Comparison of ENCODE assay signal across 25 cellular contexts in the genomic region with DNA sequence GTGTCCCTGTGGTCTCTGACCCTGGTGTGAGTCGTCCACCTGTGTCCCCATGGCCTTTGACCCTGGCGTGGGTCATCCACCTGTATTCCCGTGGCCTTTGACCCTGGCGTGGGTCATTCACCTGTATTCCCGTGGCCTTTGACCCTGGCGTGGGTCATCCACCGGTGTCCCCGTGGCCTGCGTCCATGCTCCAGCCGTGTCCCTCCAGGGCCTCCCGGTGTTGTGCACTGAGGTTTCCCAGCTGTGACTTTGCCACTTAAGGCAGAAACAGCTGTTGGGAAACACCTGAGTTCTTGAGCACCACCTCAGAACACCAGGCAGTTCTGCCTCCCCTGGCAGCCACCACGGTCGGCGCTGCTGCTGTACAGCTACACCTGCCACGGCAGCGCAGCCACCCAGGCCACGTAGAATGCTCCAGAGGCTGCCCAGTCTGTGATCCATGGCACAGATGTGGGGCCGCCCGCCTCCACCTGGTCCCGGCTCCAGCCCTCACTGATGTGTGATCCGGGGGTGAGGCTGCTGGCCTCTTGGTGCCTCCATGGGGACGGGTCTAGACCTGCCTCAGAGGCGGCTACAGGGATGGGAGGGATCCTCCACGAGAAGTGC.
A peak's percentile ranks its signal among the peaks of the same experiment; 100 is the strongest.
DNase-seq lines count a peak whose midpoint lies in the region; ATAC-seq and TF ChIP-seq lines count a peak whose summit lies in the region.
"Had no signal": no experiment of that assay in that cellular context is flagged by ENCODE, and none has a peak within 500 bp of the region (broad histone marks: within the 10 kb centered on the region; RNA-seq: fewer than 3 reads in every experiment).

No MANE protein-coding gene starts in this region.

- no peak overlapping the region for H3K4me3 ChIP-seq in spleen
- H3K4me3 ChIP-seq in MM.1S (ENCODE audit: low read length) = no peak overlapping the region
- H3K4me3 ChIP-seq: esophagus muscularis mucosa, gastrocnemius medialis had no signal

- H3K9me3 ChIP-seq in spleen = no peaks in the 10 kb centered on the region
- no peaks in the 10 kb centered on the region for H3K9me3 ChIP-seq in MM.1S (replicated peaks; ENCODE audit: insufficient read depth, low read length)
- H3K9me3 ChIP-seq: esophagus muscularis mucosa, gastrocnemius medialis had no signal

- TF ChIP-seq CTCF in foreskin keratinocyte (conservative IDR thresholded peaks at IDR 0.05) = no peak
- no peak for TF ChIP-seq CTCF in spleen (IDR thresholded peaks at IDR 0.05 in 8 of 11, conservative IDR thresholded peaks at IDR 0.05 in 3 of 11)
- TF ChIP-seq CTCF in MM.1S (IDR thresholded peaks at IDR 0.05; ENCODE audit: low read length) = no peak

- TF ChIP-seq POLR2A in spleen (IDR thresholded peaks at IDR 0.05) = no peak

- H3K4me1 ChIP-seq in foreskin keratinocyte = no peaks in the 10 kb centered on the region
- no peaks in the 10 kb centered on the region for H3K4me1 ChIP-seq in spleen
- H3K4me1 ChIP-seq in MM.1S (ENCODE audit: low read length) = no peaks in the 10 kb centered on the region
- H3K4me1 ChIP-seq: esophagus muscularis mucosa, gastrocnemius medialis had no signal

- POLR2A ChIA-PET in HEK293T (lab: Yijun Ruan, JAX) = no interaction called here

- WGBS in spleen, 5 donors = 79 to 92% (median 83%) methylated on average over 22 to 24 of the region's 24 CpGs

- H2AFZ ChIP-seq in MM.1S (ENCODE audit: low read length) = no peak overlapping the region

- peak; percentile 26 for ATAC-seq in foreskin keratinocyte
- ATAC-seq in HG03095 (IDR thresholded peaks at IDR 0.05; ENCODE audit: unreplicated experiment) = no peak
- ATAC-seq: activated CD8-positive, alpha-beta memory T cell treated with anti-CD3 and anti-CD28 coated beads, Interleukin-2, amount 10 ng/mL, durations not matched to agents 7 days and 5 days; activated T-helper 17 cell treated with anti-CD3 and anti-CD28 coated beads, Interleukin-2, amount 50 U/mL, for 72 hours; effector memory CD8-positive, alpha-beta T cell; gastrocnemius medialis had no signal

- CTCF ChIA-PET in HEK293T (lab: Yijun Ruan, JAX) = interaction anchor here (0.6 kb wide), 1 partner anchor 15 kb away, joined by 3 read pairs; no protein-coding TSS in a partner anchor

- peak; percentile 61 for DNase-seq in activated effector memory CD4-positive, alpha-beta T cell treated with anti-CD3 and anti-CD28 coated beads, Interleukin-2, amount 50 U/mL, for 16 hours
- DNase-seq in activated effector memory CD4-positive, alpha-beta T cell treated with Interleukin-2 at 50 U/mL for 16 hours = no peak
- DNase-seq in DMS79 treated with DMSO at 0.1 percent for 48 hours (lab: John Stamatoyannopoulos, UW) (peak; percentile 23), foreskin keratinocyte (no peak), spleen (peak; percentile 59), HEK293T (ENCODE audit: extremely low spot score) (no peak), MM.1S (no peak)
- DNase-seq: activated CD4-positive, alpha-beta T cell treated with anti-CD3 and anti-CD28 coated beads, Interleukin-2, amount 10 ng/mL, durations not matched to agents 7 days and 5 days; activated CD8-positive, alpha-beta memory T cell treated with anti-CD3 and anti-CD28 coated beads, Interleukin-2, amount 10 ng/mL, durations not matched to agents 7 days and 5 days; activated naive CD8-positive, alpha-beta T cell treated with anti-CD3 and anti-CD28 coated beads for 36 hours; C1 segment of cervical spinal cord; effector memory CD8-positive, alpha-beta T cell; gastrocnemius medialis; HCEC 1CT; hypothalamus; KG1; MV-4-11; occipital lobe; retina; RPMI8226; stimulated activated CD4-positive, alpha-beta T cell treated with anti-CD3 and anti-CD28 coated beads, Interleukin-15, amount 100 ng/mL, for 24 hours had no signal

- H3K27me3 ChIP-seq in foreskin keratinocyte (peaks cover 35% of the 10 kb centered on the region), spleen (replicated peaks in 1 of 7) (peaks cover 0 to 87% (median 49%) of the 10 kb centered on the region in 7 donors), MM.1S (replicated peaks; ENCODE audit: insufficient read depth, low read length) (peaks cover 25% of the 10 kb centered on the region)

- intact Hi-C loops in spleen (cut with DNase I; ENCODE audit: low total_unique reads) = no loop called here

- H4K20me1 ChIP-seq in MM.1S (ENCODE audit: insufficient read depth, low read length) = no peaks in the 10 kb centered on the region

- no peak overlapping the region for H3K27ac ChIP-seq in foreskin keratinocyte
- no peak overlapping the region for H3K27ac ChIP-seq in spleen
- no peak overlapping the region for H3K27ac ChIP-seq in MM.1S (ENCODE audit: low read length)
- H3K27ac ChIP-seq: esophagus muscularis mucosa, gastrocnemius medialis, WERI-Rb-1 had no signal

- H3K79me2 ChIP-seq in MM.1S (ENCODE audit: low read length) = no peaks in the 10 kb centered on the region

- H3K36me3 ChIP-seq in spleen = no peaks in the 10 kb centered on the region
- H3K36me3 ChIP-seq in MM.1S (replicated peaks; ENCODE audit: insufficient read depth, low read length) = no peaks in the 10 kb centered on the region
- H3K36me3 ChIP-seq: esophagus muscularis mucosa, gastrocnemius medialis, WERI-Rb-1 had no signal

- H3F3A ChIP-seq in MM.1S (ENCODE audit: insufficient read depth, low read length) = no peaks in the 10 kb centered on the region

- no peak overlapping the region for H3K4me2 ChIP-seq in MM.1S (ENCODE audit: low read depth, low read length)

- H3K9me2 ChIP-seq in MM.1S (replicated peaks; ENCODE audit: insufficient read depth, low read length) = no peaks in the 10 kb centered on the region

- no peak overlapping the region for H3K9ac ChIP-seq in MM.1S (ENCODE audit: low read length)

TF ChIP-seq in HEK293T, 16 proteins besides CTCF, POLR2A, EP300 and RAD21:
- no peak for TF ChIP-seq ELF4 (IDR thresholded peaks at IDR 0.05)
- no peak for TF ChIP-seq LEF1 (IDR thresholded peaks at IDR 0.05; ENCODE audit: borderline replicate concordance)
- TF ChIP-seq CTBP1 (IDR thresholded peaks at IDR 0.05; ENCODE audit: borderline replicate concordance) = no peak
- TF ChIP-seq HDGF (IDR thresholded peaks at IDR 0.05; ENCODE audit: borderline replicate concordance) = no peak
- TF ChIP-seq BHLHE40 (IDR thresholded peaks at IDR 0.05; ENCODE audit: borderline replicate concordance) = no peak
- TF ChIP-seq SUZ12 (IDR thresholded peaks at IDR 0.05) = no peak
- no peak for TF ChIP-seq PKNOX1 (IDR thresholded peaks at IDR 0.05)
- no peak for TF ChIP-seq FOXA1 (IDR thresholded peaks at IDR 0.05)
- no peak for TF ChIP-seq FOXM1 (IDR thresholded peaks at IDR 0.05; ENCODE audit: borderline replicate concordance)
- no peak for TF ChIP-seq FOXK2 (IDR thresholded peaks at IDR 0.05)
- no peak for TF ChIP-seq NFRKB (IDR thresholded peaks at IDR 0.05)
- TF ChIP-seq SP1 (IDR thresholded peaks at IDR 0.05) = no peak
- TF ChIP-seq L3MBTL2 (conservative IDR thresholded peaks at IDR 0.05) = no peak
- no peak for TF ChIP-seq ZNF384 (IDR thresholded peaks at IDR 0.05)
- TF ChIP-seq TARDBP (IDR thresholded peaks at IDR 0.05) = no peak
- TF ChIP-seq ARNT (IDR thresholded peaks at IDR 0.05) = no peak

Comparison
In these comparisons a context has a peak if more than half of its experiments do, and no peak if none do; other contexts are left out.
1. DNase-seq: peak in activated effector memory CD4-positive, alpha-beta T cell treated with anti-CD3 and anti-CD28 coated beads, Interleukin-2, amount 50 U/mL, for 16 hours (single experiment), DMS79 treated with DMSO at 0.1 percent for 48 hours (single experiment) and spleen (single experiment); none in activated effector memory CD4-positive, alpha-beta T cell treated with Interleukin-2 at 50 U/mL for 16 hours (single experiment), foreskin keratinocyte (0 of 2), HEK293T (single experiment) and MM.1S (single experiment).